Comparison of ENCODE assay signal across 8 cellular contexts in genomic region chr16:67934306-67935095, GRCh38. TPM values are rescaled to one million over a fixed set of nuclear protein-coding genes. Genes with fewer than 3 reads are reported as not detected.
DNase-seq lines count a peak whose midpoint lies in the region; ATAC-seq and TF ChIP-seq lines count a peak whose summit lies in the region.

No MANE protein-coding gene starts in this region.

- H3K9me3 ChIP-seq in heart right ventricle (no peaks in the 10 kb centered on the region), skeletal muscle satellite cell (replicated peaks; ENCODE audit: low read length) (no peaks in the 10 kb centered on the region)

- peak overlapping the region; percentile 97 for H3K4me2 ChIP-seq in skeletal muscle satellite cell (ENCODE audit: low read length)

- H3K36me3 ChIP-seq in heart right ventricle, result peaks cover 0 to 59% (median 1%) of the 10 kb centered on the region in 9 donors
- peaks cover 4% of the 10 kb centered on the region for H3K36me3 ChIP-seq in skeletal muscle satellite cell (ENCODE audit: insufficient read depth, low read length)

- H3K27ac ChIP-seq in heart right ventricle, result peak overlapping the region in 8 of 10 donors; percentile 70 to 98 (median 95)

- peaks cover 4 to 32% (median 27%) of the 10 kb centered on the region in 9 donors for H3K4me1 ChIP-seq in heart right ventricle
- H3K4me1 ChIP-seq in skeletal muscle satellite cell (ENCODE audit: control insufficient read depth, insufficient read depth, low read length), result peaks cover 23% of the 10 kb centered on the region

- H3K9ac ChIP-seq in skeletal muscle satellite cell (ENCODE audit: low read depth, low read length), result peak overlapping the region; percentile 88

- intact Hi-C loops in heart right ventricle (cut with DNase I), result loop anchor here in 6 of 10 donors (5.0 to 10.0 kb wide), 5 partner anchors 58 to 410 kb away; partner anchors contain the start of gene RIPOR1 (in 3 of the 6)

- no peak for TF ChIP-seq CTCF in heart right ventricle (IDR thresholded peaks at IDR 0.05)

- H3K4me3 ChIP-seq in heart right ventricle (peak overlapping the region in 9 of 10 donors; percentile 70 to 96 (median 86)), skeletal muscle satellite cell (ENCODE audit: low read length) (peak overlapping the region; percentile 77)

- H3K27me3 ChIP-seq in heart right ventricle (no peaks in the 10 kb centered on the region), skeletal muscle satellite cell (ENCODE audit: control insufficient read depth, insufficient read depth, low read length) (no peaks in the 10 kb centered on the region)

- DNase-seq in DMS 273 (lab: John Stamatoyannopoulos, UW; ENCODE audit: unreplicated experiment) (peak; percentile 69), DMS 273 treated with DMSO at 0.1 percent for 48 hours (lab: John Stamatoyannopoulos, UW) (no peak), heart right ventricle (no peak), 8988T (no peak), Kasumi-1 (lab: John Stamatoyannopoulos, UW) (no peak)

- ATAC-seq in SK-N-SH treated with all-trans-retinoic acid at 6 μM for 48 hours, result peak; percentile 11
- ATAC-seq in heart right ventricle, result peak in 4 of 8 donors; percentile 0 to 4 (median 1)
- ATAC-seq in HG03280 (IDR thresholded peaks at IDR 0.05; ENCODE audit: unreplicated experiment), result no peak

- WGBS in heart right ventricle, 2 donors, result 35 to 45% methylated on average over 13 of the region's 13 CpGs

TF ChIP-seq in SK-N-SH treated with all-trans-retinoic acid at 6 μM for 48 hours, 23 proteins besides CTCF, POLR2A, EP300 and RAD21:
- TF ChIP-seq ZNF565 (CRISPR knock-in tag; conservative IDR thresholded peaks at IDR 0.05; ENCODE audit: low read depth), result no peak
- no peak for TF ChIP-seq CREB5 (CRISPR knock-in tag; IDR thresholded peaks at IDR 0.05; ENCODE audit: low read depth)
- no peak for TF ChIP-seq ZFP30 (CRISPR knock-in tag; IDR thresholded peaks at IDR 0.05)
- no peak for TF ChIP-seq ARNTL (CRISPR knock-in tag; IDR thresholded peaks at IDR 0.05; ENCODE audit: borderline replicate concordance, low read depth)
- no peak for TF ChIP-seq GLIS3 (CRISPR knock-in tag; IDR thresholded peaks at IDR 0.05)
- no peak for TF ChIP-seq TSHZ2 (CRISPR knock-in tag; IDR thresholded peaks at IDR 0.05)
- no peak for TF ChIP-seq ZNF8 (CRISPR knock-in tag; IDR thresholded peaks at IDR 0.05)
- TF ChIP-seq CSRNP3 (CRISPR knock-in tag; IDR thresholded peaks at IDR 0.05), result no peak
- TF ChIP-seq BACH2 (CRISPR knock-in tag; IDR thresholded peaks at IDR 0.05; ENCODE audit: borderline replicate concordance), result no peak
- TF ChIP-seq TOX (CRISPR knock-in tag; IDR thresholded peaks at IDR 0.05; ENCODE audit: borderline replicate concordance), result no peak
- no peak for TF ChIP-seq PATZ1 (CRISPR knock-in tag; IDR thresholded peaks at IDR 0.05; ENCODE audit: borderline replicate concordance)
- TF ChIP-seq RARB (CRISPR knock-in tag; IDR thresholded peaks at IDR 0.05), result no peak
- no peak for TF ChIP-seq ZFP3 (CRISPR knock-in tag; IDR thresholded peaks at IDR 0.05)
- no peak for TF ChIP-seq CSDC2 (CRISPR knock-in tag; IDR thresholded peaks at IDR 0.05)
- no peak for TF ChIP-seq SNAI2 (CRISPR knock-in tag; IDR thresholded peaks at IDR 0.05)
- no peak for TF ChIP-seq ESRRG (CRISPR knock-in tag; IDR thresholded peaks at IDR 0.05)
- TF ChIP-seq ISL1 (CRISPR knock-in tag; IDR thresholded peaks at IDR 0.05), result no peak

RNA-seq across cellular contexts. Expression of gene PSMB10, which starts 2.1 kb away (rescaled TPM):
- 100 to 1,000 TPM in 1 of 10 donors, 10 to 100 TPM in 9; 48.9 to 164 (median 62.8) TPM for total RNA-seq in heart right ventricle
- 100 to 1,000 TPM in 1 of 2 donors, 10 to 100 TPM in 1; 87.4 to 170 TPM for polyA plus RNA-seq in heart right ventricle
- 43.6 and 45.0 TPM in 2 replicates for total RNA-seq in skeletal muscle satellite cell (2012; rRNA removed)

RNA-seq across cellular contexts. Expression of gene CTRL, which starts 2.8 kb away (rescaled TPM):
- total RNA-seq in heart right ventricle, result 1 to 10 TPM in 2 of 10 donors, under 1 TPM in 8; 0.39 to 1.6 (median 0.84) TPM
- polyA plus RNA-seq in heart right ventricle, result 1 to 10 TPM in 1 of 2 donors, under 1 TPM in 1; 0.74 to 2.0 TPM
- total RNA-seq in skeletal muscle satellite cell (2012; rRNA removed), result 0.51 and 1.3 TPM in 2 replicates

RNA-seq across cellular contexts. Expression of gene LCAT, which starts 9.4 kb away (rescaled TPM):
- total RNA-seq in heart right ventricle, result 10 to 100 TPM; 14.4 to 24.6 (median 20.6) TPM
- polyA plus RNA-seq in heart right ventricle, result 10 to 100 TPM; 18.1 to 96.5 TPM
- total RNA-seq in skeletal muscle satellite cell (2012; rRNA removed), result 4.8 and 10.6 TPM in 2 replicates

RNA-seq across cellular contexts. Expression of gene SLC12A4, which starts 33.9 kb away (rescaled TPM):
- total RNA-seq in heart right ventricle, result 100 to 1,000 TPM in 1 of 10 donors, 10 to 100 TPM in 9; 70.9 to 107 (median 86.6) TPM
- 100 to 1,000 TPM in 1 of 2 donors, 10 to 100 TPM in 1; 70.1 to 116 TPM for polyA plus RNA-seq in heart right ventricle
- total RNA-seq in skeletal muscle satellite cell (2012; rRNA removed), result 43.3 and 45.7 TPM in 2 replicates

RNA-seq across cellular contexts. Expression of gene PSKH1, which starts 41.4 kb away (rescaled TPM):
- 10 to 100 TPM; 16.0 to 24.5 (median 20.5) TPM for total RNA-seq in heart right ventricle
- polyA plus RNA-seq in heart right ventricle, result 10 to 100 TPM; 15.7 to 22.9 TPM
- 10.5 and 12.4 TPM in 2 replicates for total RNA-seq in skeletal muscle satellite cell (2012; rRNA removed)
